22 cellular contexts compared by ENCODE assay signal in the genomic region with DNA sequence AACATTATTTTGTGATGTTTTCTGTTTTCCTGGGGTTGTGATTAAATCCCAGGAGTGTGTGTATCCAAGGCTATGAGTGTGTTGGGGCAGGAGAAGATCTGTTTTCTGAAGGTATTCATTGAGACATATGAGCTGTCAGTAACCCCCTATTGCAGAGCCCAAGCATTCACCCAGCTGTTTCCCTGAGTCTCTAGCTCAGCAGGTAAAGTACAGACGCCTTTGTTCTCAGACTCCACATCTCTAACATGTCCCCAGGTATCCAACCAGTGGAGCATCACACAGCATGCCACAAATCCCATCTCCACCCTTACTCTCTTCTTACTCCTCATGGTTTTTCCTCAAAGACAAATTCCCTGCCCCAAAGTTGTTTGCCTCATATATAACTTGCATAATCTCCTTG.
"Had no signal": no experiment of that assay in that cellular context is flagged by ENCODE, and none has a peak within 500 bp of the region (broad histone marks: within the 10 kb centered on the region; RNA-seq: fewer than 3 reads in every experiment).

No MANE protein-coding gene starts in this region.

- H3K4me1 Mint-ChIP-seq: mesothelial cell of epicardium had no signal

- H3K4me3 Mint-ChIP-seq: mesothelial cell of epicardium; natural killer cell treated with Interleukin-12 subunit alpha and Interleukin-12 subunit beta and Interleukin-15 and Interleukin-18, amount 100 ng/mL, for 72 hours had no signal

- H3K9me3 ChIP-seq: esophagus muscularis mucosa, gastrocnemius medialis, heart right ventricle, sigmoid colon, stomach, thoracic aorta, transverse colon had no signal

- H3K36me3 ChIP-seq: esophagus muscularis mucosa, gastrocnemius medialis, heart right ventricle, sigmoid colon, stomach, thoracic aorta, transverse colon had no signal

- DNase-seq: central memory CD4-positive, alpha-beta T cell; effector memory CD4-positive, alpha-beta T cell; gastrocnemius medialis; heart right ventricle; hypothalamus; islet precursor cell; mammary epithelial cell; occipital lobe; posterior cingulate gyrus; sigmoid colon; stimulated activated CD4-positive, alpha-beta T cell treated with anti-CD3 and anti-CD28 coated beads, Interleukin-12 subunit alpha, Interleukin-12 subunit beta, amount 100 ng/mL, for 4 hours; stimulated activated naive CD4-positive, alpha-beta T cell; stomach; substantia nigra; transverse colon had no signal

- H3K9me3 Mint-ChIP-seq: mesothelial cell of epicardium had no signal

- H3K27ac ChIP-seq: epithelial cell of prostate, esophagus muscularis mucosa, gastrocnemius medialis, heart right ventricle, sigmoid colon, skin epidermis, stomach, thoracic aorta, transverse colon had no signal

- H3K27me3 Mint-ChIP-seq: natural killer cell treated with Interleukin-12 subunit alpha and Interleukin-12 subunit beta and Interleukin-15 and Interleukin-18, amount 100 ng/mL, for 72 hours had no signal

- H3K4me3 ChIP-seq: esophagus muscularis mucosa, gastrocnemius medialis, heart right ventricle, sigmoid colon, skin epidermis, stomach, thoracic aorta, transverse colon had no signal

- H3K27me3 ChIP-seq: esophagus muscularis mucosa, gastrocnemius medialis, heart right ventricle, sigmoid colon, stomach, transverse colon had no signal

- H3K4me1 ChIP-seq: esophagus muscularis mucosa, gastrocnemius medialis, heart right ventricle, sigmoid colon, stomach, transverse colon had no signal

- H3K27ac Mint-ChIP-seq: mesothelial cell of epicardium; natural killer cell treated with Interleukin-12 subunit alpha and Interleukin-12 subunit beta and Interleukin-15 and Interleukin-18, amount 100 ng/mL, for 72 hours had no signal

- H3K36me3 Mint-ChIP-seq: mesothelial cell of epicardium had no signal

- ATAC-seq: gastrocnemius medialis; heart right ventricle; left lobe of liver; natural killer cell treated with Interleukin-12 subunit alpha and Interleukin-12 subunit beta and Interleukin-15 and Interleukin-18, amount 100 ng/mL, for 72 hours had no signal
